ENCODE assay signal across 1 cellular context in the genomic region with DNA sequence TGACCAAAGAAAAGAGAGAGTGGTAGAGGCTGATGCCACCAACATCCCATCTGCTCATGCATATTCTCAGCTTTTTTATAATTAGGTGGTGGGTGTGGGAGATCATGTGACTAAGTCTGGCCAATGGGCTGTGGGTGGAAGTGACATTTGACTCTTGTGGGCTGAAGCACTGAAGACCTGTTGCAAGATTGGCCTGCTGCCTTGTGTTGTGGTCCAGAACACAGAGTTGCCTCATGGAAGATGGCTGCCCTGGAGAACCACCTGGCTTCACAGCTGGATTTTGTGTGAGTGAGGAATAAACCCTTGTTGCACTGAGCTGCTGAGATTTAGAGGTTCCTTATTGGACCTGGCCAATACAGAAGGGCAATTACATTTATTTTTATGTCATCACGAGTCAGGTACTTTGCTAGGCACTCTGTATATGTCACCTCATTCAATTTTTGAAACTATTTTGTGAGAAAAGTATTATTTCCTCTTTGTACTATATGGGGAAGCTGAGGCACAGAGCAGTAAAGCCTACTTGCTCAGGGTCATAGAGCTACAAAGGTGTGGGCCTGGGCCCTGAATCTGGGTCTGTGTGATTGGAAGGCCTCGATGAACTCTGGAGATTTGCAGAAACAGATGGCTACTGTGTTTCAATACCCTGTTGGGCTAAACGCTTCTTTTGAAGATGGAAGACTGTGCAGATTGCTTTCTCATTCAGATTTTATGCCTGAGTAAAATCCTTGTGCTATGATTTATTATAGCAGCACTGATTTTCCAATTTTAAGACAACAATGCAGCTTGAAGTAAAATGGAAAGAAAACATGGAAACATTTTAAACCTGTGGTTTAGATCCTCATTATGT.
TF ChIP-seq lines count a peak whose summit lies in the region.

No MANE protein-coding gene starts in this region.

TF ChIP-seq in H1, 55 proteins besides CTCF, POLR2A, EP300 and RAD21 (continued from another document):
- TF ChIP-seq, protein P1, sequence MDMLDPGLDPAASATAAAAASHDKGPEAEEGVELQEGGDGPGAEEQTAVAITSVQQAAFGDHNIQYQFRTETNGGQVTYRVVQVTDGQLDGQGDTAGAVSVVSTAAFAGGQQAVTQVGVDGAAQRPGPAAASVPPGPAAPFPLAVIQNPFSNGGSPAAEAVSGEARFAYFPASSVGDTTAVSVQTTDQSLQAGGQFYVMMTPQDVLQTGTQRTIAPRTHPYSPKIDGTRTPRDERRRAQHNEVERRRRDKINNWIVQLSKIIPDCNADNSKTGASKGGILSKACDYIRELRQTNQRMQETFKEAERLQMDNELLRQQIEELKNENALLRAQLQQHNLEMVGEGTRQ (IDR thresholded peaks at IDR 0.05; ENCODE audit: low read length) = peak; percentile 13; the same call in 1 of the 2 replicates
- TF ChIP-seq BACH1 (IDR thresholded peaks at IDR 0.05; ENCODE audit: low read length) = no peak
